ENCODE assay signal across 7 cellular contexts in genomic region chr19:29429581-29429980, GRCh38.
"Had no signal": no experiment of that assay in that cellular context is flagged by ENCODE, and none has a peak within 500 bp of the region (broad histone marks: within the 10 kb centered on the region; RNA-seq: fewer than 3 reads in every experiment).

No MANE protein-coding gene starts in this region.

- H3K27me3 Mint-ChIP-seq: IgD-negative memory B cell had no signal

- H3K4me3 ChIP-seq: GM23248, HAP-1 had no signal

- H3K4me3 Mint-ChIP-seq: HFFc6, IgD-negative memory B cell had no signal

- H3K27ac ChIP-seq: GM23248, HL-60 had no signal

- H3K27ac Mint-ChIP-seq: HFFc6, IgD-negative memory B cell had no signal

- H3K36me3 ChIP-seq: HAP-1 had no signal

- DNase-seq: GM23248, GOT3, H7, HFFc6 had no signal

- H3K9me3 ChIP-seq: HAP-1 had no signal

- H3K4me1 ChIP-seq: HAP-1 had no signal
